Comparison of ENCODE assay signal across 8 cellular contexts in genomic region chr19:37906868-37907734, GRCh38. TPM values are rescaled to one million over a fixed set of nuclear protein-coding genes. Genes with fewer than 3 reads are reported as not detected.
A peak's percentile ranks its signal among the peaks of the same experiment; 100 is the strongest.
DNase-seq lines count a peak whose midpoint lies in the region; TF ChIP-seq lines count a peak whose summit lies in the region.

Gene SIPA1L3 (plus strand): TSS chr19:37907208. CDS start chr19:38081566, 174,358 bp downstream.

- H3K4me3 Mint-ChIP-seq in HFFc6, result peak within 1 kb of the TSS; percentile 99

- H3K27ac Mint-ChIP-seq in HFFc6, result peak within 1 kb of the TSS; percentile 89

- 0% methylated on average over 16 to 43 of the region's 96 CpGs for WGBS in testis, 2 donors

- H3K4me3 ChIP-seq in NB4 (ENCODE audit: low read depth, low read length) (peak within 1 kb of the TSS; percentile 87), SK-N-MC (peak within 1 kb of the TSS; percentile 94), testis (peak within 1 kb of the TSS; percentile 80 to 97)

- H3K9ac ChIP-seq in SK-N-MC (ENCODE audit: insufficient read length), result peak within 1 kb of the TSS; percentile 83

- H3K36me3 Mint-ChIP-seq in HFFc6 (ENCODE audit: low read depth), result peaks cover 17% of the 10 kb centered on the region

- TF ChIP-seq CTCF in HFFc6 (IDR thresholded peaks at IDR 0.05) (no peak), NB4 (IDR thresholded peaks at IDR 0.05; ENCODE audit: low read depth, low read length) (no peak), testis (IDR thresholded peaks at IDR 0.05) (no peak)

- H3K27ac ChIP-seq in SK-N-MC (peak within 1 kb of the TSS; percentile 64; the same call in 1 of the 2 replicates), testis (peak within 1 kb of the TSS; percentile 60 to 70)

- TF ChIP-seq POLR2A in NB4 (IDR thresholded peaks at IDR 0.05; ENCODE audit: extremely low read depth, insufficient read length) (peak; percentile 25), testis (IDR thresholded peaks at IDR 0.05) (no peak)

- H3K36me3 ChIP-seq in SK-N-MC (ENCODE audit: insufficient read depth, low read length) (no peaks in the 10 kb centered on the region), testis (ENCODE audit: low read depth, missing control alignments) (no peaks in the 10 kb centered on the region)

- H3K27me3 Mint-ChIP-seq in HFFc6 (ENCODE audit: insufficient read depth), result no peaks in the 10 kb centered on the region; the same call in 1 of the 2 replicates

- DNase-seq in GM04503 (ENCODE audit: low read depth), result peak; percentile 62
- peak; percentile 95 for DNase-seq in HFFc6
- peak; percentile 95 for DNase-seq in NB4 (ENCODE audit: low read depth)
- peak; percentile 66 for DNase-seq in SK-N-MC (ENCODE audit: low read depth, low spot score)
- DNase-seq in activated naive CD4-positive, alpha-beta T cell treated with anti-CD3 and anti-CD28 coated beads, Interleukin-2, amount 50 U/mL, for 16 hours, result peak; percentile 93
- DNase-seq in globus pallidus (ENCODE audit: low spot score), result peak; percentile 93
- peak; percentile 92 for DNase-seq in occipital lobe (lab: John Stamatoyannopoulos, UW)
- peak; percentile 97 for DNase-seq in testis

- peaks cover 41% of the 10 kb centered on the region for H3K4me1 Mint-ChIP-seq in HFFc6 (ENCODE audit: low read depth)

- intact Hi-C loops in testis (cut with DNase I; ENCODE audit: low total_unique reads), result loop anchor here (10.0 kb wide), 1 partner anchor 188 kb away; no protein-coding TSS in a partner anchor

- H3K9me3 Mint-ChIP-seq in HFFc6, result no peaks in the 10 kb centered on the region

- no peaks in the 10 kb centered on the region for H3K9me3 ChIP-seq in SK-N-MC (ENCODE audit: low read depth, low read length)
- no peaks in the 10 kb centered on the region for H3K9me3 ChIP-seq in testis

- peaks cover 3% of the 10 kb centered on the region for H3K4me1 ChIP-seq in testis

- H3K27me3 ChIP-seq in testis, result no peaks in the 10 kb centered on the region

RNA-seq across cellular contexts. Expression of gene SIPA1L3, which starts in this region (rescaled TPM):
- total RNA-seq in HFFc6 (2021; fragmentation: NEBNext Ultra II Directional; extraction: Animal tissue kit (Norgen Biotek cat#: 25700)), result 10 to 100 TPM; 34.0 to 46.7 (median 41.8) TPM
- 8.6 TPM for total RNA-seq in occipital lobe
- 10 to 100 TPM; 43.7 to 47.6 TPM for total RNA-seq in testis
- 21.1 TPM for polyA plus RNA-seq in testis (ENCODE audit: insufficient read depth, low read depth, low replicate concordance)

Comparison
In these comparisons a context has a peak if more than half of its experiments do, and no peak if none do; other contexts are left out.
1. Peak in every context shown above with its lines: DNase-seq, H3K4me3 ChIP-seq and H3K27ac ChIP-seq.